ENCODE assay signal across 13 cellular contexts in genomic region chr3:11553436-11554235, GRCh38.
A peak's percentile ranks its signal among the peaks of the same experiment; 100 is the strongest.
DNase-seq lines count a peak whose midpoint lies in the region; ATAC-seq and TF ChIP-seq lines count a peak whose summit lies in the region.
"Had no signal": no experiment of that assay in that cellular context is flagged by ENCODE, and none has a peak within 500 bp of the region (broad histone marks: within the 10 kb centered on the region; RNA-seq: fewer than 3 reads in every experiment).

No MANE protein-coding gene starts in this region.

- H3K36me3 Mint-ChIP-seq in HFFc6 (ENCODE audit: low read depth): peaks cover 53% of the 10 kb centered on the region
- peaks cover 56% of the 10 kb centered on the region for H3K36me3 Mint-ChIP-seq in stimulated activated effector memory CD8-positive, alpha-beta T cell treated with anti-CD3 and anti-CD28 coated beads, Interleukin-12 subunit alpha, Interleukin-12 subunit beta, amount 100 ng/mL, for 72 hours

- peak overlapping the region; percentile 57; the same call in 1 of the 2 replicates for H3K27ac Mint-ChIP-seq in HFFc6
- peak overlapping the region; percentile 65 for H3K27ac Mint-ChIP-seq in stimulated activated effector memory CD8-positive, alpha-beta T cell treated with anti-CD3 and anti-CD28 coated beads, Interleukin-12 subunit alpha, Interleukin-12 subunit beta, amount 100 ng/mL, for 72 hours

- ATAC-seq in left lobe of liver (peak; percentile 70), GM18519 (IDR thresholded peaks at IDR 0.05; ENCODE audit: low FRiP score, unreplicated experiment) (no peak), HG03442 (IDR thresholded peaks at IDR 0.05; ENCODE audit: unreplicated experiment) (no peak)
- no peak for ATAC-seq in stimulated activated effector memory CD8-positive, alpha-beta T cell treated with anti-CD3 and anti-CD28 coated beads, Interleukin-12 subunit alpha, Interleukin-12 subunit beta, amount 100 ng/mL, for 72 hours
- ATAC-seq: activated T-cell treated with anti-CD3 and anti-CD28 coated beads, Interleukin-2, amount 50 U/mL, for 4 hours had no signal

- peak overlapping the region; percentile 5 for H3K27ac ChIP-seq in caudate nucleus (ENCODE audit: low read depth, low read length)

- no peaks in the 10 kb centered on the region for H3K9me3 Mint-ChIP-seq in HFFc6
- H3K9me3 Mint-ChIP-seq in stimulated activated effector memory CD8-positive, alpha-beta T cell treated with anti-CD3 and anti-CD28 coated beads, Interleukin-12 subunit alpha, Interleukin-12 subunit beta, amount 100 ng/mL, for 72 hours: no peaks in the 10 kb centered on the region
- H3K9me3 Mint-ChIP-seq: activated T-cell treated with anti-CD3 and anti-CD28 coated beads, Interleukin-2, amount 50 U/mL, for 4 hours; CD14-positive monocyte had no signal

- peaks cover 63% of the 10 kb centered on the region for H3K4me1 Mint-ChIP-seq in HFFc6 (ENCODE audit: low read depth)
- H3K4me1 Mint-ChIP-seq in stimulated activated effector memory CD8-positive, alpha-beta T cell treated with anti-CD3 and anti-CD28 coated beads, Interleukin-12 subunit alpha, Interleukin-12 subunit beta, amount 100 ng/mL, for 72 hours: peaks cover 24% of the 10 kb centered on the region

- peaks cover 13% of the 10 kb centered on the region for H3K27me3 Mint-ChIP-seq in HFFc6 (ENCODE audit: insufficient read depth)

- H3K4me3 Mint-ChIP-seq in HFFc6: no peak overlapping the region
- no peak overlapping the region for H3K4me3 Mint-ChIP-seq in stimulated activated effector memory CD8-positive, alpha-beta T cell treated with anti-CD3 and anti-CD28 coated beads, Interleukin-12 subunit alpha, Interleukin-12 subunit beta, amount 100 ng/mL, for 72 hours
- H3K4me3 Mint-ChIP-seq: activated T-cell treated with anti-CD3 and anti-CD28 coated beads, Interleukin-2, amount 50 U/mL, for 4 hours had no signal

- no peak for TF ChIP-seq CTCF in HFFc6 (IDR thresholded peaks at IDR 0.05)

- DNase-seq in HFFc6: no peak
- DNase-seq in caudate nucleus (lab: John Stamatoyannopoulos, UW): no peak
- DNase-seq in left lobe of liver (ENCODE audit: low spot score): no peak
- DNase-seq in stimulated activated effector memory CD8-positive, alpha-beta T cell treated with anti-CD3 and anti-CD28 coated beads, Interleukin-12 subunit alpha, Interleukin-12 subunit beta, amount 100 ng/mL, for 72 hours (ENCODE audit: low spot score in 2 of 2): no peak
- no peak for DNase-seq in NCI-H1436 treated with DMSO at 0.1 percent for 48 hours (lab: John Stamatoyannopoulos, UW)
- DNase-seq in hippocampal formation (lab: John Stamatoyannopoulos, UW): no peak
- DNase-seq: activated T-cell treated with anti-CD3 and anti-CD28 coated beads, Interleukin-2, amount 50 U/mL, for 4 hours; cerebellar nuclear complex; KG1; SHP77 had no signal
